ENCODE assay signal across 33 cellular contexts in genomic region chr9:8395022-8395421, GRCh38.
"Had no signal": no experiment of that assay in that cellular context is flagged by ENCODE, and none has a peak within 500 bp of the region (broad histone marks: within the 10 kb centered on the region; RNA-seq: fewer than 3 reads in every experiment).

No MANE protein-coding gene starts in this region.

- H3K9me3 ChIP-seq: MG63 had no signal

- H3K36me3 ChIP-seq: MG63 had no signal

- H3K27me3 ChIP-seq: MG63 had no signal

- H3K4me3 ChIP-seq: MG63 had no signal

- DNase-seq: Karpas-422, Kasumi-1, MG63, MV-4-11, NCI-H1048, NCI-H1092, NCI-H1092 treated with DMSO at 0.1 percent for 48 hours, NCI-H1105, NCI-H1105 treated with DMSO at 0.1 percent for 48 hours, NCI-H1417, NCI-H1436, NCI-H1436 treated with DMSO at 0.1 percent for 48 hours, NCI-H146, NCI-H1694, NCI-H1694 treated with DMSO at 0.1 percent for 48 hours, NCI-H187, NCI-H187 treated with DMSO at 0.1 percent for 48 hours, NCI-H1930, NCI-H2029, NCI-H2029 treated with DMSO at 0.1 percent for 48 hours, NCI-H2081, NCI-H2081 treated with DMSO at 0.1 percent for 48 hours, NCI-H2107, NCI-H2171, NCI-H2171 treated with DMSO at 0.1 percent for 48 hours, NCI-H2227 treated with DMSO at 0.1 percent for 48 hours, NCI-H226, NCI-H345, NCI-H446, NCI-H446 treated with DMSO at 0.1 percent for 48 hours, NCI-H510A, NCI-H510A treated with DMSO at 0.1 percent for 48 hours, NCI-H524 had no signal
